In genomic region chr14:37796703-37797416, GRCh38 we compare ENCODE assay signal across 1 cellular context.
A peak's percentile ranks its signal among the peaks of the same experiment; 100 is the strongest.
TF ChIP-seq lines count a peak whose summit lies in the region.

No MANE protein-coding gene starts in this region.

TF ChIP-seq in HepG2, 621 proteins besides CTCF, POLR2A, EP300 and RAD21 (continued from another document):
- no peak for TF ChIP-seq ZUFSP (CRISPR knock-in tag; IDR thresholded peaks at IDR 0.05; ENCODE audit: borderline replicate concordance)
- TF ChIP-seq ZNF337 (CRISPR knock-in tag; IDR thresholded peaks at IDR 0.05; ENCODE audit: borderline replicate concordance, low read depth), result peak; percentile 26; the same call in 1 of the 2 replicates
- TF ChIP-seq NR2F1 (CRISPR knock-in tag; IDR thresholded peaks at IDR 0.05), result peak in 1 of 2 experiments; percentile 36; a peak in 1 of 4 replicates
- TF ChIP-seq NFIC (IDR thresholded peaks at IDR 0.05; ENCODE audit: low read length), result peak; percentile 19; the same call in 1 of the 2 replicates
- TF ChIP-seq CREB1 (IDR thresholded peaks at IDR 0.05), result no peak
- peak; percentile 6; the same call in 1 of the 2 replicates for TF ChIP-seq CREB1 (CRISPR knock-in tag; IDR thresholded peaks at IDR 0.05)
- peak; percentile 95 for TF ChIP-seq RARA (CRISPR knock-in tag; IDR thresholded peaks at IDR 0.05)
- peak; percentile 15; the same call in 1 of the 2 replicates for TF ChIP-seq GATAD2A (CRISPR knock-in tag; IDR thresholded peaks at IDR 0.05)
- TF ChIP-seq ZNF432 (CRISPR knock-in tag; IDR thresholded peaks at IDR 0.05; ENCODE audit: borderline replicate concordance), result no peak
- no peak for TF ChIP-seq JARID2 (CRISPR knock-in tag; IDR thresholded peaks at IDR 0.05; ENCODE audit: insufficient replicate concordance)
- peak; percentile 56 for TF ChIP-seq ARID5B (CRISPR knock-in tag; IDR thresholded peaks at IDR 0.05)
- TF ChIP-seq SMAD9 (CRISPR knock-in tag; IDR thresholded peaks at IDR 0.05), result no peak
- peak; percentile 97 for TF ChIP-seq HOMEZ (CRISPR knock-in tag; IDR thresholded peaks at IDR 0.05; ENCODE audit: low read depth)
- no peak for TF ChIP-seq ZHX2 (IDR thresholded peaks at IDR 0.05; ENCODE audit: low read depth)
- no peak for TF ChIP-seq ZHX2 (CRISPR knock-in tag; IDR thresholded peaks at IDR 0.05; ENCODE audit: borderline replicate concordance)
- TF ChIP-seq ZNF44 (CRISPR knock-in tag; IDR thresholded peaks at IDR 0.05), result no peak
- peak; percentile 44; the same call in 1 of the 2 replicates for TF ChIP-seq ZMYM4 (CRISPR knock-in tag; IDR thresholded peaks at IDR 0.05)
- no peak for TF ChIP-seq NFIB (CRISPR knock-in tag; IDR thresholded peaks at IDR 0.05; ENCODE audit: borderline replicate concordance)
- TF ChIP-seq MIXL1 (CRISPR knock-in tag; IDR thresholded peaks at IDR 0.05), result peak; percentile 73
- TF ChIP-seq EHMT2 (IDR thresholded peaks at IDR 0.05; ENCODE audit: borderline replicate concordance, low read depth, low read length), result peak; percentile 60; the same call in 1 of the 2 replicates
- TF ChIP-seq TARDBP (CRISPR knock-in tag; IDR thresholded peaks at IDR 0.05), result peak; percentile 21; the same call in 1 of the 2 replicates
- peak; percentile 43; the same call in 1 of the 2 replicates for TF ChIP-seq SAP130 (CRISPR knock-in tag; IDR thresholded peaks at IDR 0.05; ENCODE audit: low read depth)
- TF ChIP-seq ZNF644 (CRISPR knock-in tag; IDR thresholded peaks at IDR 0.05; ENCODE audit: low read depth), result 0 out of 2 replicates have a peak, but pooled peaks have one; percentile 16
